11 cellular contexts compared by ENCODE assay signal in the genomic region with DNA sequence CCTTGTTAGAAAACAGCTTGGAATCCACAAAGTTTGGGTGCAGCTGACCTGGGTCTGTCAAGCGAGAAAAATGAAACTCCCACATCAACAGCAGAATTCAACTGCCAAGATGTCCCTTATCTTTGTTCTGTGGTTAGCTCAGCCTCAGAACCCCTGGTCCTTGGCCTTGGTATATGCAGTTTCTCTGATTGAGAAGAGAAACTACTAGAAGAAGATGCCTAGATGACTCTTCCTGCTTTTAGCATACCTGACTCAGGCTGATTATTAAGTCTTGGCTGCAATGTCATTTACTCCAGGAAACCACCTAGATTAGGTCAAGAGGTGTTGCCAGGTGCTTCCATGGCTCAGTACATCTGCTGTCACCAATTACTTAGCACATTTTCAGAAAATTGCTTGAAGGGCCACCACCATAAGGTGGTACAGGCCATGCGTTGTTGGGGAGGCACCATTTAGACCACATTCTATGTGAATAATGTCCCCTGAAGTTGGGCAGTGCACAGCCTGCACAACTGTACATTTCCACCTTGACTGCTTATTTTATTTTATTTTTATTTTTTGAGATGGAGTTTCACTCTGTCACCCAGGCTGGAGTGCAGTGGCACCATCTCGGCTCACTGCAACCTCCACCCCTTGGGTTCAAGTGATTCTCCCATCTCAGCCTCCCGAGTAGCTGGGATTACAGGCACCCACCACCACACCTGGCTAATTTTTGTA. TPM values are rescaled to one million over a fixed set of nuclear protein-coding genes. Genes with fewer than 3 reads are reported as not detected.
DNase-seq lines count a peak whose midpoint lies in the region; ATAC-seq, FAIRE-seq and TF ChIP-seq lines count a peak whose summit lies in the region.
"Had no signal": no experiment of that assay in that cellular context is flagged by ENCODE, and none has a peak within 500 bp of the region (broad histone marks: within the 10 kb centered on the region; RNA-seq: fewer than 3 reads in every experiment).

No MANE protein-coding gene starts in this region.

- H3K9me3 ChIP-seq in heart left ventricle (no peaks in the 10 kb centered on the region), right atrium auricular region (no peaks in the 10 kb centered on the region)
- H3K9me3 ChIP-seq: thyroid gland had no signal

- H3K9me3 Mint-ChIP-seq in activated T-helper 2 cell treated with anti-CD3 and anti-CD28 coated beads, Interferon-gamma antibody, Interleukin-2, Interleukin-4, amounts not matched to agents 10 μg/mL and 5 μg/mL and 100 μg/mL, durations not matched to agents 14 hours and 24 hours and 36 hours, result no peaks in the 10 kb centered on the region

- peak overlapping the region; percentile 82 for H3K27ac Mint-ChIP-seq in activated T-helper 2 cell treated with anti-CD3 and anti-CD28 coated beads, Interferon-gamma antibody, Interleukin-2, Interleukin-4, amounts not matched to agents 10 μg/mL and 5 μg/mL and 100 μg/mL, durations not matched to agents 14 hours and 24 hours and 36 hours

- no peaks in the 10 kb centered on the region for H3K36me3 Mint-ChIP-seq in activated T-helper 2 cell treated with anti-CD3 and anti-CD28 coated beads, Interferon-gamma antibody, Interleukin-2, Interleukin-4, amounts not matched to agents 10 μg/mL and 5 μg/mL and 100 μg/mL, durations not matched to agents 14 hours and 24 hours and 36 hours (ENCODE audit: low read depth)

- H3K36me3 ChIP-seq in heart left ventricle (no peaks in the 10 kb centered on the region), right atrium auricular region (no peaks in the 10 kb centered on the region)
- H3K36me3 ChIP-seq: thyroid gland had no signal

- WGBS in heart left ventricle, 4 donors, result 64 to 94% (median 90%) methylated on average over 4 of the region's 4 CpGs

- no peaks in the 10 kb centered on the region for H3K27me3 Mint-ChIP-seq in activated T-helper 2 cell treated with anti-CD3 and anti-CD28 coated beads, Interferon-gamma antibody, Interleukin-2, Interleukin-4, amounts not matched to agents 10 μg/mL and 5 μg/mL and 100 μg/mL, durations not matched to agents 14 hours and 24 hours and 36 hours (ENCODE audit: low read depth)

- TF ChIP-seq POLR2A in heart left ventricle (IDR thresholded peaks at IDR 0.05), result no peak

- FAIRE-seq in urothelium cell line (lab: Jason Lieb, UNC), result peak; percentile 35

- DNase-seq in heart left ventricle (no peak), right atrium auricular region (ENCODE audit: low spot score) (no peak), urothelium cell line (ENCODE audit: low spot score) (no peak), NCI-H1417 treated with DMSO at 0.1 percent for 48 hours (lab: John Stamatoyannopoulos, UW) (no peak), NCI-H1436 treated with DMSO at 0.1 percent for 48 hours (lab: John Stamatoyannopoulos, UW) (no peak)
- DNase-seq in activated T-helper 2 cell treated with anti-CD3 and anti-CD28 coated beads, Interferon-gamma antibody, Interleukin-2, Interleukin-4, amounts not matched to agents 10 μg/mL and 5 μg/mL and 100 μg/mL, durations not matched to agents 14 hours and 24 hours and 36 hours (ENCODE audit: low spot score), result peak; percentile 46
- DNase-seq: central memory CD4-positive, alpha-beta T cell; NCI-H446; thyroid gland had no signal

- H3K4me1 ChIP-seq in heart left ventricle (peaks cover 0 to 3% (median 0%) of the 10 kb centered on the region in 12 donors), right atrium auricular region (no peaks in the 10 kb centered on the region)
- H3K4me1 ChIP-seq: thyroid gland had no signal

- intact Hi-C loops in heart left ventricle (cut with DNase I), result no loop called here
- intact Hi-C loops in activated T-helper 2 cell treated with anti-CD3 and anti-CD28 coated beads, Interferon-gamma antibody, Interleukin-2, Interleukin-4, amounts not matched to agents 10 μg/mL and 5 μg/mL and 100 μg/mL, durations not matched to agents 14 hours and 24 hours and 36 hours (cut with micrococcal nuclease), result loop anchor here (1.0 to 10.0 kb wide), 3 partner anchors 10 to 106 kb away; no protein-coding TSS in a partner anchor

- ATAC-seq in heart left ventricle (peak; percentile 32 to 57 (median 44)), HG03442 (IDR thresholded peaks at IDR 0.05; ENCODE audit: unreplicated experiment) (peak; percentile 80), GM21360 (IDR thresholded peaks at IDR 0.05; ENCODE audit: unreplicated experiment) (no peak)

- peaks cover 31% of the 10 kb centered on the region for H3K4me1 Mint-ChIP-seq in activated T-helper 2 cell treated with anti-CD3 and anti-CD28 coated beads, Interferon-gamma antibody, Interleukin-2, Interleukin-4, amounts not matched to agents 10 μg/mL and 5 μg/mL and 100 μg/mL, durations not matched to agents 14 hours and 24 hours and 36 hours (ENCODE audit: low read depth)

- TF ChIP-seq CTCF in heart left ventricle (IDR thresholded peaks at IDR 0.05), result no peak
- no peak for TF ChIP-seq CTCF in right atrium auricular region (IDR thresholded peaks at IDR 0.05)

- peak overlapping the region in 1 of 12 donors; percentile 21 for H3K27ac ChIP-seq in heart left ventricle
- H3K27ac ChIP-seq in right atrium auricular region, result no peak overlapping the region
- H3K27ac ChIP-seq: thyroid gland had no signal

- H3K27me3 ChIP-seq in heart left ventricle (no peaks in the 10 kb centered on the region), right atrium auricular region (no peaks in the 10 kb centered on the region)
- H3K27me3 ChIP-seq: thyroid gland had no signal

- H3K4me3 ChIP-seq in heart left ventricle (no peak overlapping the region), right atrium auricular region (no peak overlapping the region)
- H3K4me3 ChIP-seq: thyroid gland had no signal

- H3K4me3 Mint-ChIP-seq in activated T-helper 2 cell treated with anti-CD3 and anti-CD28 coated beads, Interferon-gamma antibody, Interleukin-2, Interleukin-4, amounts not matched to agents 10 μg/mL and 5 μg/mL and 100 μg/mL, durations not matched to agents 14 hours and 24 hours and 36 hours (ENCODE audit: low read depth), result no peak overlapping the region

RNA-seq across cellular contexts. Expression of gene ZNF438, which starts 59.4 kb away (rescaled TPM):
- total RNA-seq in heart left ventricle (10 to 100 TPM; 11.1 to 14.7 (median 13.2) TPM), right atrium auricular region (10 to 100 TPM; 13.4 to 14.5 TPM)
- 10 to 100 TPM in 1 of 2 donors, 1 to 10 TPM in 1; 9.0 to 14.1 TPM for polyA plus RNA-seq in heart left ventricle
- total RNA-seq in activated T-helper 2 cell treated with anti-CD3 and anti-CD28 coated beads, Interferon-gamma antibody, Interleukin-2, Interleukin-4, amounts not matched to agents 10 μg/mL and 5 μg/mL and 100 μg/mL, durations not matched to agents 14 hours and 24 hours and 36 hours, result 5.8 and 6.1 TPM in 2 replicates
